In the genomic region with DNA sequence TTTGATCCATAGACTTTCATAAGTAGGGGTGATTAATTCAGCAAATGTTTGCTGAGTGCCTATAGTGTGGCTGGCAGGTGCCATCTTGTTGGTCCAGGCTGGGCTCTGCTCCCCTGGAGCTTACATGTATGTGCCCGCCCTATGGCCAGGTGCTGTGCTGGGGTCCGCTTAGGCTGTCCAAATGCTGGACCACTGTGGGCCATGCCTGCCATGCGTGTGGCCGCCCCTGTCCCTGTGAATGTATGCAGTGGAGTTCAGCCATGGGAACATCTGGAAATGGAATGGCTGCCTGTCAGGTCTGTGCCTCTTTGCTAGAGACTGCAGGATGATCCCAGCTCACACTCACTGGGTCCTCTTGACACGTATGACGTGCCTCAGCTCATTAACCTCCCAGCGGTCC, we compare ENCODE assay signal across 14 cellular contexts.
DNase-seq lines count a peak whose midpoint lies in the region; ATAC-seq and TF ChIP-seq lines count a peak whose summit lies in the region.
"Had no signal": no experiment of that assay in that cellular context is flagged by ENCODE, and none has a peak within 500 bp of the region (broad histone marks: within the 10 kb centered on the region; RNA-seq: fewer than 3 reads in every experiment).

No MANE protein-coding gene starts in this region.

- peaks cover 0 to 3% (median 0%) of the 10 kb centered on the region in 7 donors for H3K27me3 ChIP-seq in spleen (replicated peaks in 1 of 7)
- H3K27me3 ChIP-seq in thyroid gland = no peaks in the 10 kb centered on the region

- H3K36me3 Mint-ChIP-seq in natural killer cell treated with Interleukin-12 subunit alpha and Interleukin-12 subunit beta and Interleukin-15 and Interleukin-18, amount 100 ng/mL, for 72 hours = no peaks in the 10 kb centered on the region
- no peaks in the 10 kb centered on the region for H3K36me3 Mint-ChIP-seq in natural killer cell
- H3K36me3 Mint-ChIP-seq: CD14-positive monocyte; CD8-positive, alpha-beta T cell had no signal

- TF ChIP-seq POLR2A in spleen (IDR thresholded peaks at IDR 0.05) (no peak), thyroid gland (IDR thresholded peaks at IDR 0.05) (no peak)

- H3K4me1 ChIP-seq in spleen (no peaks in the 10 kb centered on the region), thyroid gland (no peaks in the 10 kb centered on the region)
- H3K4me1 ChIP-seq: A549, HAP-1 had no signal

- no peak overlapping the region for H3K27ac ChIP-seq in spleen
- no peak overlapping the region for H3K27ac ChIP-seq in thyroid gland
- H3K27ac ChIP-seq: A549 had no signal

- H3K9me3 ChIP-seq in spleen (peaks cover 0 to 13% (median 11%) of the 10 kb centered on the region in 8 donors), thyroid gland (no peaks in the 10 kb centered on the region)
- H3K9me3 ChIP-seq: HAP-1 had no signal

- H3K36me3 ChIP-seq in spleen = no peaks in the 10 kb centered on the region
- no peaks in the 10 kb centered on the region for H3K36me3 ChIP-seq in thyroid gland
- H3K36me3 ChIP-seq: HAP-1 had no signal

- no peak for DNase-seq in natural killer cell treated with Interleukin-12 subunit alpha and Interleukin-12 subunit beta and Interleukin-15 and Interleukin-18, amount 100 ng/mL, for 72 hours (ENCODE audit: low spot score)
- no peak for DNase-seq in natural killer cell
- peak; percentile 32 for DNase-seq in islet precursor cell
- peak; percentile 56 for DNase-seq in spleen
- DNase-seq in DMS153 treated with DMSO at 0.1 percent for 48 hours (lab: John Stamatoyannopoulos, UW; ENCODE audit: unreplicated experiment) = no peak
- DNase-seq in thyroid gland = no peak
- no peak for DNase-seq in NCI-H187 treated with DMSO at 0.1 percent for 48 hours (lab: John Stamatoyannopoulos, UW)
- DNase-seq: COR-L47, DMS53, GF-D8 had no signal

- peaks cover 11 to 26% of the 10 kb centered on the region in 2 donors for H3K27me3 Mint-ChIP-seq in natural killer cell treated with Interleukin-12 subunit alpha and Interleukin-12 subunit beta and Interleukin-15 and Interleukin-18, amount 100 ng/mL, for 72 hours
- H3K27me3 Mint-ChIP-seq in natural killer cell (ENCODE audit: low read depth in 2 of 2) = peaks cover 0 to 11% of the 10 kb centered on the region in 2 donors

- intact Hi-C loops in natural killer cell (cut with micrococcal nuclease) = no loop called here
- intact Hi-C loops in spleen (cut with DNase I; ENCODE audit: low total_unique reads) = no loop called here
- intact Hi-C loops in thyroid gland (cut with DNase I) = no loop called here

- no peaks in the 10 kb centered on the region for H3K4me1 Mint-ChIP-seq in natural killer cell treated with Interleukin-12 subunit alpha and Interleukin-12 subunit beta and Interleukin-15 and Interleukin-18, amount 100 ng/mL, for 72 hours (ENCODE audit: low read depth in 2 of 2)
- H3K4me1 Mint-ChIP-seq in natural killer cell = no peaks in the 10 kb centered on the region
- H3K4me1 Mint-ChIP-seq: CD14-positive monocyte had no signal

- H3K27ac Mint-ChIP-seq in natural killer cell treated with Interleukin-12 subunit alpha and Interleukin-12 subunit beta and Interleukin-15 and Interleukin-18, amount 100 ng/mL, for 72 hours = no peak overlapping the region
- H3K27ac Mint-ChIP-seq in natural killer cell = no peak overlapping the region
- H3K27ac Mint-ChIP-seq: CD8-positive, alpha-beta T cell had no signal

- H3K9me3 Mint-ChIP-seq in natural killer cell treated with Interleukin-12 subunit alpha and Interleukin-12 subunit beta and Interleukin-15 and Interleukin-18, amount 100 ng/mL, for 72 hours = no peaks in the 10 kb centered on the region
- H3K9me3 Mint-ChIP-seq in natural killer cell = no peaks in the 10 kb centered on the region

- no peak overlapping the region for H3K4me3 Mint-ChIP-seq in natural killer cell treated with Interleukin-12 subunit alpha and Interleukin-12 subunit beta and Interleukin-15 and Interleukin-18, amount 100 ng/mL, for 72 hours
- H3K4me3 Mint-ChIP-seq in natural killer cell = no peak overlapping the region
- H3K4me3 Mint-ChIP-seq: CD14-positive monocyte; CD8-positive, alpha-beta T cell had no signal

- WGBS in spleen, 5 donors = 88 to 95% (median 95%) methylated on average over 4 to 7 of the region's 7 CpGs; no CpG with 5 or more reads in 1 of the 5 donors
- 93 to 100% methylated on average over 4 to 7 of the region's 7 CpGs for WGBS in thyroid gland, 2 donors

- peak; percentile 17 to 41 for ATAC-seq in natural killer cell treated with Interleukin-12 subunit alpha and Interleukin-12 subunit beta and Interleukin-15 and Interleukin-18, amount 100 ng/mL, for 72 hours
- ATAC-seq in natural killer cell = no peak
- ATAC-seq: A549; CD8-positive, alpha-beta T cell had no signal

- TF ChIP-seq CTCF in natural killer cell (IDR thresholded peaks at IDR 0.05) (no peak), spleen (IDR thresholded peaks at IDR 0.05 in 8 of 11, conservative IDR thresholded peaks at IDR 0.05 in 3 of 11) (no peak), thyroid gland (IDR thresholded peaks at IDR 0.05) (no peak)

- H3K4me3 ChIP-seq in spleen = no peak overlapping the region
- no peak overlapping the region for H3K4me3 ChIP-seq in thyroid gland (replicated peaks in 1 of 3)
- H3K4me3 ChIP-seq: A549, HAP-1 had no signal

Comparison
In these comparisons a context has a peak if more than half of its experiments do, and no peak if none do; other contexts are left out.
1. ATAC-seq: peak in natural killer cell treated with Interleukin-12 subunit alpha and Interleukin-12 subunit beta and Interleukin-15 and Interleukin-18, amount 100 ng/mL, for 72 hours (2 of 2); none in natural killer cell (0 of 3).
2. DNase-seq: peak in islet precursor cell (single experiment) and spleen (single experiment); none in natural killer cell treated with Interleukin-12 subunit alpha and Interleukin-12 subunit beta and Interleukin-15 and Interleukin-18, amount 100 ng/mL, for 72 hours (single experiment), natural killer cell (single experiment), DMS153 treated with DMSO at 0.1 percent for 48 hours (single experiment), thyroid gland (0 of 2) and NCI-H187 treated with DMSO at 0.1 percent for 48 hours (single experiment).